ENCODE assay signal across 20 cellular contexts in genomic region chr13:45503658-45504057, GRCh38.
"Had no signal": no experiment of that assay in that cellular context is flagged by ENCODE, and none has a peak within 500 bp of the region (broad histone marks: within the 10 kb centered on the region; RNA-seq: fewer than 3 reads in every experiment).

No MANE protein-coding gene starts in this region.

- H3K27me3 Mint-ChIP-seq: activated CD4-positive, alpha-beta T cell treated with anti-CD3 and anti-CD28 coated beads, Interleukin-2, amount 10 ng/mL, durations not matched to agents 7 days and 5 days; activated naive CD4-positive, alpha-beta T cell treated with anti-CD3 and anti-CD28 coated beads, Interleukin-2, amount 50 U/mL, for 24 hours; dendritic cell treated with granulocyte-macrophage colony-stimulating factor and Interleukin-4, amounts not matched to agents 40 ng/mL and 50 ng/mL, for 4 days; stimulated activated naive CD8-positive, alpha-beta T cell treated with anti-CD3 and anti-CD28 coated beads, Interleukin-15, Interleukin-2, amounts not matched to agents 100 ng/mL and 50 ng/mL, for 24 hours had no signal

- H3K27ac ChIP-seq: transverse colon, uterus had no signal

- H3K27me3 ChIP-seq: transverse colon, uterus had no signal

- H3K4me1 Mint-ChIP-seq: mesothelial cell of epicardium had no signal

- H3K36me3 ChIP-seq: uterus had no signal

- H3K4me3 Mint-ChIP-seq: activated CD4-positive, alpha-beta T cell treated with anti-CD3 and anti-CD28 coated beads, Interleukin-2, amount 10 ng/mL, durations not matched to agents 7 days and 5 days; activated naive CD4-positive, alpha-beta T cell treated with anti-CD3 and anti-CD28 coated beads, Interleukin-2, amount 50 U/mL, for 24 hours; activated T-cell treated with anti-CD3 and anti-CD28 coated beads, Interleukin-2, amount 50 U/mL, for 72 hours; dendritic cell treated with granulocyte-macrophage colony-stimulating factor and Interleukin-4, amounts not matched to agents 40 ng/mL and 50 ng/mL, for 4 days; mesothelial cell of epicardium; neural crest cell; stimulated activated naive CD8-positive, alpha-beta T cell treated with anti-CD3 and anti-CD28 coated beads, Interleukin-15, Interleukin-2, amounts not matched to agents 100 ng/mL and 50 ng/mL, for 24 hours had no signal

- H3K4me3 ChIP-seq: lung, transverse colon, uterus had no signal

- H3K4me1 ChIP-seq: transverse colon, uterus had no signal

- H3K9me3 ChIP-seq: transverse colon, uterus had no signal

- ATAC-seq: activated CD4-positive, CD25-positive, alpha-beta regulatory T cell treated with anti-CD3 and anti-CD28 coated beads, Interleukin-2, amount 50 U/mL, for 24 hours; activated T-cell treated with anti-CD3 and anti-CD28 coated beads, Interleukin-2, amount 50 U/mL, for 72 hours had no signal

- H3K9me3 Mint-ChIP-seq: activated CD4-positive, alpha-beta T cell treated with anti-CD3 and anti-CD28 coated beads, Interleukin-2, amount 10 ng/mL, durations not matched to agents 7 days and 5 days; activated naive CD4-positive, alpha-beta T cell treated with anti-CD3 and anti-CD28 coated beads, Interleukin-2, amount 50 U/mL, for 24 hours; activated T-cell treated with anti-CD3 and anti-CD28 coated beads, Interleukin-2, amount 50 U/mL, for 72 hours; dendritic cell treated with granulocyte-macrophage colony-stimulating factor and Interleukin-4, amounts not matched to agents 40 ng/mL and 50 ng/mL, for 4 days; neural crest cell; stimulated activated naive CD8-positive, alpha-beta T cell treated with anti-CD3 and anti-CD28 coated beads, Interleukin-15, Interleukin-2, amounts not matched to agents 100 ng/mL and 50 ng/mL, for 24 hours had no signal

- DNase-seq: activated CD4-positive, alpha-beta T cell treated with anti-CD3 and anti-CD28 coated beads, Interleukin-2, amount 10 ng/mL, durations not matched to agents 7 days and 5 days; activated CD8-positive, alpha-beta memory T cell treated with anti-CD3 and anti-CD28 coated beads, Interleukin-2, amount 50 U/mL, for 4 hours; activated gamma-delta T cell; activated T-cell treated with anti-CD3 and anti-CD28 coated beads, Interleukin-2, amount 50 U/mL, for 72 hours; effector CD8-positive, alpha-beta T cell; retina; stimulated activated CD4-positive, alpha-beta T cell treated with anti-CD3 and anti-CD28 coated beads, Interleukin-12 subunit alpha, Interleukin-12 subunit beta, amount 100 ng/mL, for 4 hours; stimulated activated CD4-positive, alpha-beta T cell treated with anti-CD3 and anti-CD28 coated beads, Interleukin-1b, Interleukin-23, amount 100 ng/mL, for 48 hours; stimulated activated CD8-positive, alpha-beta memory T cell treated with anti-CD3 and anti-CD28 coated beads, Interleukin-4, amount 100 ng/mL, for 48 hours; T-helper 1 cell; T1000; transverse colon; uterus had no signal

- H3K27ac Mint-ChIP-seq: activated CD4-positive, alpha-beta T cell treated with anti-CD3 and anti-CD28 coated beads, Interleukin-2, amount 10 ng/mL, durations not matched to agents 7 days and 5 days; dendritic cell treated with granulocyte-macrophage colony-stimulating factor and Interleukin-4, amounts not matched to agents 40 ng/mL and 50 ng/mL, for 4 days; mesothelial cell of epicardium; stimulated activated naive CD8-positive, alpha-beta T cell treated with anti-CD3 and anti-CD28 coated beads, Interleukin-15, Interleukin-2, amounts not matched to agents 100 ng/mL and 50 ng/mL, for 24 hours had no signal
